In the genomic region with DNA sequence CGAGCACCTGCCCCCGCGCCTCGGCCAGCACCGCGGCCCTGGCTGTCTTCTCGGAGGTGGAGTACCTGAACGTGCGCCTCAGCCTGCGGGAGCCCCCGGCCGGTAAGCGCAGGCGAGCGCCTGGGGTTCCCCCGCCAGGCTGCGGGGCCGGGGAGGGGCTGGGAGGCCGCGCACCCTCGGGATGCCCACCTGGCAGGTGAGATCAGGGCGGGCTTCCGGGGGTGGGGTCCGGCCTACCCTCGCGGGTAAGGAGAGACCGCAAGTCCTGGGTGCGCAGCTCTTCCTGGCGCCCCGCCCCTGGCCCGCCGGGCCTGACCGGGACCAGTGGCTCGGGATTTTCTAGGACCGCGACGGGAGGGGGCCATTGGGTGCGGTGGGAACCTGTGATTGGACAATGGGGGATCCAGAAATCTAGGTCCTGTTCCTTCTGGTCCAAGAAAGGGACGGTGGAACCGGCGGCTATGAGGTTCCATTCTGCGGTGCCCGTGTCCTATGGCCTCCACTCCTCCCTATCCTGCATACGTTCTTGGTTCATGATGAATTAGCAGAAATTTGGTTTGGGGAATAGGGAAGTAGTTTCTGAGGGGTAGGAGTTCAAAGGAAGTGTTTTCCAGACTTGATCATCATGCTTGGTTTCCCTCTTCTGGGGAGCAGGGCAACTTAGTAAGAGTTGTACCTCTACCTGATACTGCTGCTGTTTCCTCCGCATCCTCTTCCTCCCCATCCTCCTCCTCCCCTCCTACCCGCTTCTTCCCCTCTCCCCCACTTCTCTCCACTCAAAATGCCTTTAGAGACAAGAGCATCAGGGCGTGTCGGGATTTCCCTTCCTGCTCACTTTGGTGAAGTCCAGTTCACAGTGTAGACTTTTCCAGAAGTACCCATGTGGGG, we compare ENCODE assay signal across 2 cellular contexts.
A peak's percentile ranks its signal among the peaks of the same experiment; 100 is the strongest.
TF ChIP-seq lines count a peak whose summit lies in the region.

No MANE protein-coding gene starts in this region.

TF ChIP-seq in HEK293, 187 proteins besides CTCF, POLR2A, EP300 and RAD21 (continued from another document and continues in another):
- TF ChIP-seq, protein P1, sequence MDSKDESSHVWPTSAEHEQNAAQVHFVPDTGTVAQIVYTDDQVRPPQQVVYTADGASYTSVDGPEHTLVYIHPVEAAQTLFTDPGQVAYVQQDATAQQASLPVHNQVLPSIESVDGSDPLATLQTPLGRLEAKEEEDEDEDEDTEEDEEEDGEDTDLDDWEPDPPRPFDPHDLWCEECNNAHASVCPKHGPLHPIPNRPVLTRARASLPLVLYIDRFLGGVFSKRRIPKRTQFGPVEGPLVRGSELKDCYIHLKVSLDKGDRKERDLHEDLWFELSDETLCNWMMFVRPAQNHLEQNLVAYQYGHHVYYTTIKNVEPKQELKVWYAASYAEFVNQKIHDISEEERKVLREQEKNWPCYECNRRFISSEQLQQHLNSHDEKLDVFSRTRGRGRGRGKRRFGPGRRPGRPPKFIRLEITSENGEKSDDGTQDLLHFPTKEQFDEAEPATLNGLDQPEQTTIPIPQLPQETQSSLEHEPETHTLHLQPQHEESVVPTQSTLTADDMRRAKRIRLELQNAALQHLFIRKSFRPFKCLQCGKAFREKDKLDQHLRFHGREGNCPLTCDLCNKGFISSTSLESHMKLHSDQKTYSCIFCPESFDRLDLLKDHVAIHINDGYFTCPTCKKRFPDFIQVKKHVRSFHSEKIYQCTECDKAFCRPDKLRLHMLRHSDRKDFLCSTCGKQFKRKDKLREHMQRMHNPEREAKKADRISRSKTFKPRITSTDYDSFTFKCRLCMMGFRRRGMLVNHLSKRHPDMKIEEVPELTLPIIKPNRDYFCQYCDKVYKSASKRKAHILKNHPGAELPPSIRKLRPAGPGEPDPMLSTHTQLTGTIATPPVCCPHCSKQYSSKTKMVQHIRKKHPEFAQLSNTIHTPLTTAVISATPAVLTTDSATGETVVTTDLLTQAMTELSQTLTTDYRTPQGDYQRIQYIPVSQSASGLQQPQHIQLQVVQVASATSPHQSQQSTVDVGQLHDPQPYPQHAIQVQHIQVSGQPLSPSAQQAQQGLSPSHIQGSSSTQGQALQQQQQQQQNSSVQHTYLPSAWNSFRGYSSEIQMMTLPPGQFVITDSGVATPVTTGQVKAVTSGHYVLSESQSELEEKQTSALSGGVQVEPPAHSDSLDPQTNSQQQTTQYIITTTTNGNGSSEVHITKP (tag by site-specific recombination; IDR thresholded peaks at IDR 0.05): peak; percentile 93
- TF ChIP-seq, protein P2, sequence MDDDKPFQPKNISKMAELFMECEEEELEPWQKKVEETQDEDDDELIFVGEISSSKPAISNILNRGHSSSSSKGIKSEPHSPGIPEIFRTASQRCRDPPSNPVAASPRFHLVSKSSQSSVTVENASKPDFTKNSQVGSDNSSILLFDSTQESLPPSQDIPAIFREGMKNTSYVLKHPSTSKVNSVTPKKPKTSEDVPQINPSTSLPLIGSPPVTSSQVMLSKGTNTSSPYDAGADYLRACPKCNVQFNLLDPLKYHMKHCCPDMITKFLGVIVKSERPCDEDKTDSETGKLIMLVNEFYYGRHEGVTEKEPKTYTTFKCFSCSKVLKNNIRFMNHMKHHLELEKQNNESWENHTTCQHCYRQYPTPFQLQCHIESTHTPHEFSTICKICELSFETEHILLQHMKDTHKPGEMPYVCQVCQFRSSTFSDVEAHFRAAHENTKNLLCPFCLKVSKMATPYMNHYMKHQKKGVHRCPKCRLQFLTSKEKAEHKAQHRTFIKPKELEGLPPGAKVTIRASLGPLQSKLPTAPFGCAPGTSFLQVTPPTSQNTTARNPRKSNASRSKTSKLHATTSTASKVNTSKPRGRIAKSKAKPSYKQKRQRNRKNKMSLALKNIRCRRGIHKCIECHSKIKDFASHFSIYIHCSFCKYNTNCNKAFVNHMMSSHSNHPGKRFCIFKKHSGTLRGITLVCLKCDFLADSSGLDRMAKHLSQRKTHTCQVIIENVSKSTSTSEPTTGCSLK (tag by site-specific recombination; IDR thresholded peaks at IDR 0.05): no peak
- TF ChIP-seq ZNF544 (tag by site-specific recombination; IDR thresholded peaks at IDR 0.05): no peak
- peak; percentile 90 for TF ChIP-seq SP2 (tag by site-specific recombination; IDR thresholded peaks at IDR 0.05)
- no peak for TF ChIP-seq YY2 (tag by site-specific recombination; IDR thresholded peaks at IDR 0.05)
- TF ChIP-seq SP3 (tag by site-specific recombination; IDR thresholded peaks at IDR 0.05): peak; percentile 38; the same call in 1 of the 2 replicates
- TF ChIP-seq ZNF133 (tag by site-specific recombination; IDR thresholded peaks at IDR 0.05): no peak
- TF ChIP-seq GLIS2 (tag by site-specific recombination; IDR thresholded peaks at IDR 0.05): peak; percentile 49; the same call in 1 of the 2 replicates
- no peak for TF ChIP-seq ZSCAN30 (tag by site-specific recombination; IDR thresholded peaks at IDR 0.05)
- 0 out of 2 replicates have a peak, but pooled peaks have one; percentile 1 for TF ChIP-seq KLF10 (tag by site-specific recombination; IDR thresholded peaks at IDR 0.05)
- TF ChIP-seq ZFP3 (tag by site-specific recombination; IDR thresholded peaks at IDR 0.05; ENCODE audit: low read depth): no peak
- TF ChIP-seq, protein P3, sequence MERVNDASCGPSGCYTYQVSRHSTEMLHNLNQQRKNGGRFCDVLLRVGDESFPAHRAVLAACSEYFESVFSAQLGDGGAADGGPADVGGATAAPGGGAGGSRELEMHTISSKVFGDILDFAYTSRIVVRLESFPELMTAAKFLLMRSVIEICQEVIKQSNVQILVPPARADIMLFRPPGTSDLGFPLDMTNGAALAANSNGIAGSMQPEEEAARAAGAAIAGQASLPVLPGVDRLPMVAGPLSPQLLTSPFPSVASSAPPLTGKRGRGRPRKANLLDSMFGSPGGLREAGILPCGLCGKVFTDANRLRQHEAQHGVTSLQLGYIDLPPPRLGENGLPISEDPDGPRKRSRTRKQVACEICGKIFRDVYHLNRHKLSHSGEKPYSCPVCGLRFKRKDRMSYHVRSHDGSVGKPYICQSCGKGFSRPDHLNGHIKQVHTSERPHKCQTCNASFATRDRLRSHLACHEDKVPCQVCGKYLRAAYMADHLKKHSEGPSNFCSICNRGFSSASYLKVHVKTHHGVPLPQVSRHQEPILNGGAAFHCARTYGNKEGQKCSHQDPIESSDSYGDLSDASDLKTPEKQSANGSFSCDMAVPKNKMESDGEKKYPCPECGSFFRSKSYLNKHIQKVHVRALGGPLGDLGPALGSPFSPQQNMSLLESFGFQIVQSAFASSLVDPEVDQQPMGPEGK (tag by site-specific recombination; IDR thresholded peaks at IDR 0.05): peak; percentile 31; the same call in 1 of the 2 replicates
- TF ChIP-seq, protein P4, sequence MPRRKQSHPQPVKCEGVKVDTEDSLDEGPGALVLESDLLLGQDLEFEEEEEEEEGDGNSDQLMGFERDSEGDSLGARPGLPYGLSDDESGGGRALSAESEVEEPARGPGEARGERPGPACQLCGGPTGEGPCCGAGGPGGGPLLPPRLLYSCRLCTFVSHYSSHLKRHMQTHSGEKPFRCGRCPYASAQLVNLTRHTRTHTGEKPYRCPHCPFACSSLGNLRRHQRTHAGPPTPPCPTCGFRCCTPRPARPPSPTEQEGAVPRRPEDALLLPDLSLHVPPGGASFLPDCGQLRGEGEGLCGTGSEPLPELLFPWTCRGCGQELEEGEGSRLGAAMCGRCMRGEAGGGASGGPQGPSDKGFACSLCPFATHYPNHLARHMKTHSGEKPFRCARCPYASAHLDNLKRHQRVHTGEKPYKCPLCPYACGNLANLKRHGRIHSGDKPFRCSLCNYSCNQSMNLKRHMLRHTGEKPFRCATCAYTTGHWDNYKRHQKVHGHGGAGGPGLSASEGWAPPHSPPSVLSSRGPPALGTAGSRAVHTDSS (tag by site-specific recombination; IDR thresholded peaks at IDR 0.05): peak; percentile 53; the same call in 1 of the 2 replicates
- no peak for TF ChIP-seq ZBTB17 (tag by site-specific recombination; IDR thresholded peaks at IDR 0.05)
- TF ChIP-seq ZNF2 (tag by site-specific recombination; IDR thresholded peaks at IDR 0.05): peak; percentile 33; the same call in 1 of the 2 replicates

TF ChIP-seq in WTC11, 78 proteins besides CTCF, POLR2A, EP300 and RAD21 (continued from another document):
- TF ChIP-seq FOXP1 (CRISPR knock-in tag; IDR thresholded peaks at IDR 0.05; ENCODE audit: borderline replicate concordance) (0 out of 2 replicates have a peak, but pooled peaks have one; percentile 11), NR3C1 (CRISPR knock-in tag; conservative IDR thresholded peaks at IDR 0.05; ENCODE audit: low read depth) (no peak), CREM (CRISPR knock-in tag; IDR thresholded peaks at IDR 0.05) (0 out of 2 replicates have a peak, but pooled peaks have one; percentile 11), ZNF263 (CRISPR knock-in tag; IDR thresholded peaks at IDR 0.05; ENCODE audit: low read depth) (0 out of 2 replicates have a peak, but pooled peaks have one; percentile 26), KAT7 (CRISPR knock-in tag; IDR thresholded peaks at IDR 0.05; ENCODE audit: borderline replicate concordance) (no peak), SMAD3 (CRISPR knock-in tag; IDR thresholded peaks at IDR 0.05; ENCODE audit: borderline replicate concordance) (no peak)
- TF ChIP-seq, protein P5, sequence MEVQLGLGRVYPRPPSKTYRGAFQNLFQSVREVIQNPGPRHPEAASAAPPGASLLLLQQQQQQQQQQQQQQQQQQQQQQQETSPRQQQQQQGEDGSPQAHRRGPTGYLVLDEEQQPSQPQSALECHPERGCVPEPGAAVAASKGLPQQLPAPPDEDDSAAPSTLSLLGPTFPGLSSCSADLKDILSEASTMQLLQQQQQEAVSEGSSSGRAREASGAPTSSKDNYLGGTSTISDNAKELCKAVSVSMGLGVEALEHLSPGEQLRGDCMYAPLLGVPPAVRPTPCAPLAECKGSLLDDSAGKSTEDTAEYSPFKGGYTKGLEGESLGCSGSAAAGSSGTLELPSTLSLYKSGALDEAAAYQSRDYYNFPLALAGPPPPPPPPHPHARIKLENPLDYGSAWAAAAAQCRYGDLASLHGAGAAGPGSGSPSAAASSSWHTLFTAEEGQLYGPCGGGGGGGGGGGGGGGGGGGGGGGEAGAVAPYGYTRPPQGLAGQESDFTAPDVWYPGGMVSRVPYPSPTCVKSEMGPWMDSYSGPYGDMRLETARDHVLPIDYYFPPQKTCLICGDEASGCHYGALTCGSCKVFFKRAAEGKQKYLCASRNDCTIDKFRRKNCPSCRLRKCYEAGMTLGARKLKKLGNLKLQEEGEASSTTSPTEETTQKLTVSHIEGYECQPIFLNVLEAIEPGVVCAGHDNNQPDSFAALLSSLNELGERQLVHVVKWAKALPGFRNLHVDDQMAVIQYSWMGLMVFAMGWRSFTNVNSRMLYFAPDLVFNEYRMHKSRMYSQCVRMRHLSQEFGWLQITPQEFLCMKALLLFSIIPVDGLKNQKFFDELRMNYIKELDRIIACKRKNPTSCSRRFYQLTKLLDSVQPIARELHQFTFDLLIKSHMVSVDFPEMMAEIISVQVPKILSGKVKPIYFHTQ (CRISPR knock-in tag; IDR thresholded peaks at IDR 0.05): no peak
